ENCODE assay signal across 21 cellular contexts in genomic region chr15:58285921-58286278, GRCh38.
"Had no signal": no experiment of that assay in that cellular context is flagged by ENCODE, and none has a peak within 500 bp of the region (broad histone marks: within the 10 kb centered on the region; RNA-seq: fewer than 3 reads in every experiment).

No MANE protein-coding gene starts in this region.

- ATAC-seq: left colon; lower lobe of right lung; naive thymus-derived CD4-positive, alpha-beta T cell had no signal

- H3K9me3 ChIP-seq: lower lobe of right lung, sigmoid colon, spleen, thoracic aorta, upper lobe of left lung had no signal

- H3K4me3 ChIP-seq: cardiac muscle cell, lower lobe of right lung, sigmoid colon, spleen, thoracic aorta, upper lobe of left lung had no signal

- FAIRE-seq: frontal cortex had no signal

- H3K36me3 ChIP-seq: cardiac muscle cell, lower lobe of right lung, sigmoid colon, spleen, thoracic aorta, upper lobe of left lung had no signal

- DNase-seq: activated CD4-positive, alpha-beta memory T cell treated with anti-CD3 and anti-CD28 coated beads for 36 hours; activated CD4-positive, alpha-beta T cell treated with anti-CD3 and anti-CD28 coated beads for 48 hours; activated effector memory CD4-positive, alpha-beta T cell treated with Interleukin-2 at 50 U/mL for 16 hours; activated naive CD4-positive, alpha-beta T cell treated with anti-CD3 and anti-CD28 coated beads, Interleukin-2, amount 10 ng/mL, durations not matched to agents 7 days and 5 days; activated T-cell treated with anti-CD3 and anti-CD28 coated beads, Interleukin-2, amount 50 U/mL, for 48 hours; dermis blood vessel endothelial cell; effector CD8-positive, alpha-beta T cell; islet precursor cell; left colon; lower lobe of right lung; naive thymus-derived CD4-positive, alpha-beta T cell; occipital lobe; sigmoid colon; spleen; stimulated activated CD4-positive, alpha-beta T cell treated with anti-CD3 and anti-CD28 coated beads, Interleukin-4, amount 100 ng/mL, for 1 hour; stimulated activated naive CD4-positive, alpha-beta T cell treated with Interleukin-2 at 50 U/mL for 16 hours; T1000; upper lobe of left lung had no signal

- H3K27ac ChIP-seq: cardiac muscle cell, lower lobe of right lung, sigmoid colon, spleen, thoracic aorta, upper lobe of left lung had no signal

- H3K27me3 ChIP-seq: cardiac muscle cell, sigmoid colon, spleen, upper lobe of left lung had no signal

- H3K4me1 ChIP-seq: lower lobe of right lung, sigmoid colon, spleen, upper lobe of left lung had no signal
